Comparison of ENCODE assay signal across 11 cellular contexts in genomic region chr11:35792148-35792845, GRCh38.
DNase-seq lines count a peak whose midpoint lies in the region; ATAC-seq and TF ChIP-seq lines count a peak whose summit lies in the region.
"Had no signal": no experiment of that assay in that cellular context is flagged by ENCODE, and none has a peak within 500 bp of the region (broad histone marks: within the 10 kb centered on the region; RNA-seq: fewer than 3 reads in every experiment).

No MANE protein-coding gene starts in this region.

- peaks cover 24% of the 10 kb centered on the region for H3K36me3 Mint-ChIP-seq in MCF 10A (ENCODE audit: insufficient read depth, unreplicated experiment)
- peaks cover 12% of the 10 kb centered on the region for H3K36me3 Mint-ChIP-seq in brain

- no peak overlapping the region for H2AK5ac ChIP-seq in neuronal stem cell (ENCODE audit: low read depth, low read length)

- DNase-seq in MCF 10A (ENCODE audit: unreplicated experiment) (peak; percentile 30), mammary epithelial cell (no peak), NCI-H2171 treated with DMSO at 0.1 percent for 48 hours (lab: John Stamatoyannopoulos, UW) (peak; percentile 100), spleen (no peak), neuronal stem cell (ENCODE audit: low spot score) (no peak)
- no peak for DNase-seq in stimulated activated naive CD4-positive, alpha-beta T cell treated with Interleukin-2 at 50 U/mL for 16 hours (lab: John Stamatoyannopoulos, UW)
- DNase-seq: esophagus squamous epithelium, GDM1 had no signal

- no peak for ATAC-seq in GM19023 (IDR thresholded peaks at IDR 0.05; ENCODE audit: unreplicated experiment)

- H3K4me1 Mint-ChIP-seq in MCF 10A (ENCODE audit: insufficient read depth, unreplicated experiment) (peaks cover 52% of the 10 kb centered on the region), brain (peaks cover 73% of the 10 kb centered on the region)

- dilution Hi-C loops in mammary epithelial cell (cut with HindIII; ENCODE audit: low sequenced_read_pairs): no loop called here

- no peak overlapping the region for H4K8ac ChIP-seq in neuronal stem cell (ENCODE audit: low read depth, low read length)

- no peak overlapping the region for H3K18ac ChIP-seq in neuronal stem cell (ENCODE audit: low read length)

- BruUV-seq in MCF 10A (replicated peaks; lab: Mats Ljungman, UMichigan) (no TSS peak), mammary epithelial cell (replicated peaks; lab: Mats Ljungman, UMichigan) (no TSS peak)

- H3K27me3 ChIP-seq in mammary epithelial cell (ENCODE audit: insufficient read depth, low read length) (no peaks in the 10 kb centered on the region), spleen (replicated peaks in 1 of 7) (no peaks in the 10 kb centered on the region), neuronal stem cell (ENCODE audit: control insufficient read depth in 3 of 3, insufficient read depth in 3 of 3, low read depth in 1 of 3, low read length in 3 of 3) (no peaks in the 10 kb centered on the region)
- H3K27me3 ChIP-seq: esophagus squamous epithelium had no signal

- POLR2A ChIA-PET in MCF 10A (lab: Yijun Ruan, JAX): interaction anchor here (0.9 to 1.0 kb wide), 3 partner anchors 9 to 25 kb away, joined by 3 to 4 read pairs (median 4); no protein-coding TSS in a partner anchor

- H3K9me3 Mint-ChIP-seq in MCF 10A (ENCODE audit: unreplicated experiment) (no peaks in the 10 kb centered on the region), brain (no peaks in the 10 kb centered on the region)

- H3K4me3 Mint-ChIP-seq in MCF 10A (ENCODE audit: unreplicated experiment) (no peak overlapping the region), brain (no peak overlapping the region)

- TF ChIP-seq CTCF in MCF 10A (IDR thresholded peaks at IDR 0.05; ENCODE audit: unreplicated experiment) (no peak), mammary epithelial cell (conservative IDR thresholded peaks at IDR 0.05 in 1 of 2, IDR thresholded peaks at IDR 0.05 in 1 of 2; ENCODE audit: extremely low read depth in 1 of 2, insufficient read depth in 1 of 2, low read depth in 1 of 2, low read length in 2 of 2) (no peak), brain (conservative IDR thresholded peaks at IDR 0.05) (no peak), spleen (IDR thresholded peaks at IDR 0.05 in 8 of 11, conservative IDR thresholded peaks at IDR 0.05 in 3 of 11) (no peak)

- H2AFZ ChIP-seq in mammary epithelial cell (ENCODE audit: low read depth, low read length) (no peak overlapping the region), neuronal stem cell (ENCODE audit: low read length) (no peak overlapping the region)

- no peak overlapping the region for H2BK120ac ChIP-seq in neuronal stem cell (ENCODE audit: low read depth, low read length)

- H3K27me3 Mint-ChIP-seq in MCF 10A (ENCODE audit: insufficient read depth, unreplicated experiment) (no peaks in the 10 kb centered on the region), brain (no peaks in the 10 kb centered on the region)

- H3K9ac ChIP-seq in mammary epithelial cell (ENCODE audit: insufficient read depth, low read length) (no peak overlapping the region), neuronal stem cell (ENCODE audit: low read depth, low read length, poor library complexity) (no peak overlapping the region)

- in situ Hi-C loops in mammary epithelial cell (cut with MboI; ENCODE audit: low sequenced_read_pairs in 2 of 2): no loop called here

- no peak overlapping the region for H3K23ac ChIP-seq in neuronal stem cell (ENCODE audit: low read depth, low read length, poor library complexity)

- H3K79me1 ChIP-seq in neuronal stem cell (ENCODE audit: low read depth, low read length): peaks cover 2% of the 10 kb centered on the region

- H3K4me3 ChIP-seq in mammary epithelial cell (replicated peaks in 1 of 3; ENCODE audit: insufficient read depth in 1 of 3, low read depth in 2 of 3, low read length in 3 of 3) (no peak overlapping the region), spleen (no peak overlapping the region), neuronal stem cell (ENCODE audit: low read length in 2 of 2) (no peak overlapping the region)
- H3K4me3 ChIP-seq: esophagus squamous epithelium had no signal

- H3K14ac ChIP-seq in neuronal stem cell (ENCODE audit: low read length): no peak overlapping the region

- H3K27ac Mint-ChIP-seq in MCF 10A (ENCODE audit: low read depth, unreplicated experiment): no peak overlapping the region
- H3K27ac Mint-ChIP-seq in brain: peak overlapping the region in 4 of 5 experiments; percentile 23 to 81 (median 60)

- no peaks in the 10 kb centered on the region for H3K36me3 ChIP-seq in mammary epithelial cell (ENCODE audit: insufficient read depth, low read length)
- peaks cover 0 to 5% (median 0%) of the 10 kb centered on the region in 6 donors for H3K36me3 ChIP-seq in spleen
- H3K36me3 ChIP-seq in neuronal stem cell (replicated peaks in 1 of 2; ENCODE audit: control insufficient read depth in 2 of 2, insufficient read depth in 2 of 2, low read length in 2 of 2): peaks cover 0 to 2% of the 10 kb centered on the region in 2 donors
- H3K36me3 ChIP-seq: esophagus squamous epithelium had no signal

- CTCF ChIA-PET in MCF 10A (lab: Yijun Ruan, JAX): interaction anchor here (0.6 kb wide), 3 partner anchors 22 to 339 kb away, joined by 3 to 4 read pairs (median 4); no protein-coding TSS in a partner anchor
- CTCF ChIA-PET in mammary epithelial cell (lab: Charles Lee; ENCODE audit: low non-redundant PET): no interaction called here

- no peak for TF ChIP-seq POLR2A in spleen (IDR thresholded peaks at IDR 0.05)

- intact Hi-C loops in MCF 10A (cut with micrococcal nuclease): no loop called here
- intact Hi-C loops in mammary epithelial cell (cut with micrococcal nuclease): no loop called here
- intact Hi-C loops in spleen (cut with DNase I; ENCODE audit: low total_unique reads): no loop called here

- H3K9me3 ChIP-seq in mammary epithelial cell (replicated peaks; ENCODE audit: insufficient read depth, low read length) (no peaks in the 10 kb centered on the region), spleen (no peaks in the 10 kb centered on the region), neuronal stem cell (replicated peaks in 1 of 2; ENCODE audit: control insufficient read depth in 2 of 2, insufficient read depth in 1 of 2, low read depth in 1 of 2, low read length in 2 of 2) (no peaks in the 10 kb centered on the region)
- H3K9me3 ChIP-seq: esophagus squamous epithelium had no signal

- H2BK12ac ChIP-seq in neuronal stem cell (ENCODE audit: low read length): no peak overlapping the region

- no peak overlapping the region for H4K91ac ChIP-seq in neuronal stem cell (ENCODE audit: low read depth, low read length, poor library complexity)

- H3K4me1 ChIP-seq in mammary epithelial cell (ENCODE audit: insufficient read depth, low read length): peaks cover 49% of the 10 kb centered on the region
- peaks cover 0 to 29% (median 11%) of the 10 kb centered on the region in 6 donors for H3K4me1 ChIP-seq in spleen
- H3K4me1 ChIP-seq in neuronal stem cell (ENCODE audit: control insufficient read depth in 2 of 2, insufficient read depth in 1 of 2, low read depth in 1 of 2, low read length in 2 of 2): peaks cover 5 to 11% of the 10 kb centered on the region in 2 donors

- H4K20me1 ChIP-seq in mammary epithelial cell (ENCODE audit: insufficient read depth, low read length): no peaks in the 10 kb centered on the region

- peaks cover 36% of the 10 kb centered on the region for H3K79me2 ChIP-seq in mammary epithelial cell (ENCODE audit: insufficient read depth, low read length)

- no peak overlapping the region for H2BK15ac ChIP-seq in neuronal stem cell (ENCODE audit: low read length)

- no peak overlapping the region for H3K27ac ChIP-seq in mammary epithelial cell (ENCODE audit: insufficient read depth, low read depth, low read length)
- H3K27ac ChIP-seq in spleen: no peak overlapping the region
- no peak overlapping the region for H3K27ac ChIP-seq in neuronal stem cell (replicated peaks; ENCODE audit: low read length)
- H3K27ac ChIP-seq: esophagus squamous epithelium, VCaP had no signal

- no peak overlapping the region for H2BK5ac ChIP-seq in neuronal stem cell (ENCODE audit: low read length)

- WGBS in mammary epithelial cell (ENCODE audit: low coverage, missing lambda C conversion rate): 81% methylated on average over 4 of the region's 4 CpGs
- WGBS in spleen, 5 donors: 87 to 98% (median 88%) methylated on average over 4 of the region's 4 CpGs
- no CpG with 5 or more reads among the region's 4 CpGs for WGBS in neuronal stem cell (ENCODE audit: extremely low coverage in 2 of 2, insufficient read length in 2 of 2, insufficient replicate concordance in 1 of 2), 2 donors

- no peak overlapping the region for H3K4me2 ChIP-seq in mammary epithelial cell (ENCODE audit: insufficient read depth, low read depth, low read length)
- H3K4me2 ChIP-seq in neuronal stem cell (ENCODE audit: insufficient read depth, low read length, poor library complexity, severe bottlenecking): no peak overlapping the region

- no peak overlapping the region for H3K4ac ChIP-seq in neuronal stem cell (ENCODE audit: low read length)

Comparison
In these comparisons a context has a peak if more than half of its experiments do, and no peak if none do; other contexts are left out.
1. DNase-seq: peak in MCF 10A (single experiment) and NCI-H2171 treated with DMSO at 0.1 percent for 48 hours (single experiment); none in mammary epithelial cell (single experiment), spleen (single experiment), neuronal stem cell (single experiment) and stimulated activated naive CD4-positive, alpha-beta T cell treated with Interleukin-2 at 50 U/mL for 16 hours (single experiment).